Comparison of ENCODE assay signal across 8 cellular contexts in genomic region chr7:28853834-28854749, GRCh38.
DNase-seq lines count a peak whose midpoint lies in the region; ATAC-seq and TF ChIP-seq lines count a peak whose summit lies in the region.

No MANE protein-coding gene starts in this region.

- 14% methylated on average over 17 of the region's 63 CpGs for WGBS in suprapubic skin

- no peak overlapping the region for H3K27ac ChIP-seq in suprapubic skin

- peaks cover 12% of the 10 kb centered on the region for H3K27me3 ChIP-seq in suprapubic skin

- no peak for TF ChIP-seq POLR2A in suprapubic skin (IDR thresholded peaks at IDR 0.05)

- no peak for TF ChIP-seq EP300 in Ishikawa (IDR thresholded peaks at IDR 0.05; ENCODE audit: borderline replicate concordance)
- no peak for TF ChIP-seq EP300 in suprapubic skin (IDR thresholded peaks at IDR 0.05)

- H3K4me1 ChIP-seq in suprapubic skin, result peaks cover 10% of the 10 kb centered on the region

- no peaks in the 10 kb centered on the region for H3K9me3 ChIP-seq in suprapubic skin

- DNase-seq in DMS53 treated with DMSO at 0.1 percent for 48 hours (lab: John Stamatoyannopoulos, UW; ENCODE audit: unreplicated experiment), result peak; percentile 87
- DNase-seq in RPMI7951 (ENCODE audit: low read depth), result peak; percentile 57
- peak; percentile 26 for DNase-seq in activated effector memory CD4-positive, alpha-beta T cell treated with Interleukin-2 at 50 U/mL for 16 hours
- DNase-seq in globus pallidus (ENCODE audit: low spot score), result peak; percentile 81
- peak in 54 of 56 donors; percentile 12 to 87 (median 70) for DNase-seq in nucleus accumbens (lab: John Stamatoyannopoulos, UW)
- DNase-seq in suprapubic skin (ENCODE audit: low spot score in 2 of 2), result peak; percentile 83 to 87

- H3K4me3 ChIP-seq in suprapubic skin, result peak overlapping the region; percentile 44

- H3K36me3 ChIP-seq in suprapubic skin, result no peaks in the 10 kb centered on the region

- TF ChIP-seq CTCF in suprapubic skin (IDR thresholded peaks at IDR 0.05), result peak; percentile 73 to 84

- TF ChIP-seq RAD21 in Ishikawa (IDR thresholded peaks at IDR 0.05; ENCODE audit: low read depth), result peak; percentile 82

- ATAC-seq in GM21619 (IDR thresholded peaks at IDR 0.05; ENCODE audit: unreplicated experiment), result peak; percentile 98

TF ChIP-seq in Ishikawa, 13 proteins besides CTCF, POLR2A, EP300 and RAD21:
- TF ChIP-seq ZBTB7A (IDR thresholded peaks at IDR 0.05; ENCODE audit: low read depth), result no peak
- TF ChIP-seq FOXM1 (IDR thresholded peaks at IDR 0.05; ENCODE audit: borderline replicate concordance, low read depth), result no peak
- TF ChIP-seq USF1 (IDR thresholded peaks at IDR 0.05), result no peak
- no peak for TF ChIP-seq EGR1 (IDR thresholded peaks at IDR 0.05)
- TF ChIP-seq REST (IDR thresholded peaks at IDR 0.05; ENCODE audit: low read depth), result no peak
- TF ChIP-seq TAF1 (IDR thresholded peaks at IDR 0.05; ENCODE audit: low read depth), result no peak
- no peak for TF ChIP-seq NFIC (IDR thresholded peaks at IDR 0.05)
- no peak for TF ChIP-seq TEAD4 (IDR thresholded peaks at IDR 0.05)
- no peak for TF ChIP-seq CREB1 (IDR thresholded peaks at IDR 0.05; ENCODE audit: low read depth)
- TF ChIP-seq TCF12 (IDR thresholded peaks at IDR 0.05; ENCODE audit: low read depth), result no peak
- no peak for TF ChIP-seq CEBPB (IDR thresholded peaks at IDR 0.05)
- peak; percentile 75; the same call in 1 of the 2 replicates for TF ChIP-seq YY1 (IDR thresholded peaks at IDR 0.05; ENCODE audit: low read depth)
- TF ChIP-seq MAX (IDR thresholded peaks at IDR 0.05), result peak; percentile 51

Comparison
In these comparisons a context has a peak if more than half of its experiments do, and no peak if none do; other contexts are left out.
1. DNase-seq: peak in every context shown above with its lines; median percentile 87 in DMS53 treated with DMSO at 0.1 percent for 48 hours; 85 in suprapubic skin; 81 in globus pallidus; 70 in nucleus accumbens; 57 in RPMI7951; 26 in activated effector memory CD4-positive, alpha-beta T cell treated with Interleukin-2 at 50 U/mL for 16 hours.